In the genomic region with DNA sequence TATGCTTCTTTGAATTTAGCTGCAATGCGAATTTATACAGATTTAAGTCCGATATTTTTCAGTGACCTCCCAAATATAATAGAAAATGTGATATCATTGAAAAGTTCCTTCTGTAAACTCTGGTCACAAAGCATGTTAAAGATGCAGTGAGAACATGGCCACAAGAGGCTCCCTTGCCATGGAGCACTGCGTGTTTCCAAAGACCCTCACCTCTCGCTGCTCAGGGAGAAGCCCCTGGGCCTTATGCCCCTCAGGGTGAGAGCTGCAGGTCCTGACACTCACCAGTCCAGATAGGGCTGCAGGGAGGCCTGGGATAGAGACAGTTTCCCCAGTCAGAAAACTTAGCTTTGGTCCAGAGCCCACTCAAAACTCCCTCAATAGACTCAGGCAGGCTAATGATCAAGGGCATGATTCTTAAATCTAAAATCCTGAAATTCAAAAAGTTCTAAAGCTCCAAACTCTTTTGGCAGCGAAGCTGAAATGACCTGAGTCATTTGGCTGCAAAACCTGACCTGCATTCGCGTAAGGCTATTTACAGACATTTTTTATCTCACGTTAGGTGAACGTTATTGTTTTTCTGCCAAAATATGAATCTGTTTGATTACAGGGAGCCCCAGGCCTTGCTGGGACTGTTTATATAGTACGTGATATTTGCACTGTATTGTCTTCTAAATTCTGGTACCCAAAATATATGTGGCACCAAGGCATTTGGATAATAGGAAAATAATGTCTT, we compare ENCODE assay signal across 1 cellular context.
TF ChIP-seq lines count a peak whose summit lies in the region.

No MANE protein-coding gene starts in this region.

TF ChIP-seq in IMR-90, 13 proteins besides CTCF, POLR2A, EP300 and RAD21 (continued from another document):
- TF ChIP-seq RFX5 (IDR thresholded peaks at IDR 0.05; ENCODE audit: low read depth, low read length) (no peak), CEBPB (IDR thresholded peaks at IDR 0.05; ENCODE audit: low read depth, low read length) (no peak)
- TF ChIP-seq, protein P1, sequence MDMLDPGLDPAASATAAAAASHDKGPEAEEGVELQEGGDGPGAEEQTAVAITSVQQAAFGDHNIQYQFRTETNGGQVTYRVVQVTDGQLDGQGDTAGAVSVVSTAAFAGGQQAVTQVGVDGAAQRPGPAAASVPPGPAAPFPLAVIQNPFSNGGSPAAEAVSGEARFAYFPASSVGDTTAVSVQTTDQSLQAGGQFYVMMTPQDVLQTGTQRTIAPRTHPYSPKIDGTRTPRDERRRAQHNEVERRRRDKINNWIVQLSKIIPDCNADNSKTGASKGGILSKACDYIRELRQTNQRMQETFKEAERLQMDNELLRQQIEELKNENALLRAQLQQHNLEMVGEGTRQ (IDR thresholded peaks at IDR 0.05; ENCODE audit: low read depth, low read length): no peak
